Comparison of ENCODE assay signal across 14 cellular contexts in genomic region chr3:10505791-10506585, GRCh38. TPM values are rescaled to one million over a fixed set of nuclear protein-coding genes. Genes with fewer than 3 reads are reported as not detected.
A peak's percentile ranks its signal among the peaks of the same experiment; 100 is the strongest.
DNase-seq lines count a peak whose midpoint lies in the region; ATAC-seq, FAIRE-seq and TF ChIP-seq lines count a peak whose summit lies in the region.
"Had no signal": no experiment of that assay in that cellular context is flagged by ENCODE, and none has a peak within 500 bp of the region (broad histone marks: within the 10 kb centered on the region; RNA-seq: fewer than 3 reads in every experiment).

No MANE protein-coding gene starts in this region.

- H3K27me3 ChIP-seq in HepG2 (ENCODE audit: control insufficient read depth in 1 of 2, insufficient read depth in 2 of 2, low read length in 2 of 2), result peaks cover 0 to 23% of the 10 kb centered on the region in 2 experiments; a peak in 2 of 5 replicates
- peaks cover 0 to 35% of the 10 kb centered on the region in 2 donors for H3K27me3 ChIP-seq in tibial nerve

- H4K20me1 ChIP-seq in HepG2 (ENCODE audit: insufficient read depth, low read length), result no peaks in the 10 kb centered on the region

- peak overlapping the region; percentile 50 for H3K4me3 Mint-ChIP-seq in activated T-cell treated with anti-CD3 and anti-CD28 coated beads, Interleukin-2, amount 50 U/mL, for 4 hours
- peak overlapping the region; percentile 32 for H3K4me3 Mint-ChIP-seq in activated B cell treated with CpG ODN at 0.5 μM for 24 hours

- H3K36me3 Mint-ChIP-seq in activated T-cell treated with anti-CD3 and anti-CD28 coated beads, Interleukin-2, amount 50 U/mL, for 4 hours (ENCODE audit: insufficient read depth), result no peaks in the 10 kb centered on the region
- no peaks in the 10 kb centered on the region for H3K36me3 Mint-ChIP-seq in activated B cell treated with CpG ODN at 0.5 μM for 24 hours (ENCODE audit: low read depth)

- TF ChIP-seq EP300 in HepG2 (IDR thresholded peaks at IDR 0.05; ENCODE audit: low read depth in 2 of 2, low read length in 2 of 2) (no peak), HepG2 (CRISPR knock-in tag; IDR thresholded peaks at IDR 0.05; ENCODE audit: borderline replicate concordance) (no peak), tibial nerve (IDR thresholded peaks at IDR 0.05) (no peak)

- FAIRE-seq in HepG2 (lab: Jason Lieb, UNC) (no peak), GM19239 (lab: Jason Lieb, UNC) (no peak)

- H3K9me3 ChIP-seq in HepG2 (ENCODE audit: low read length) (no peaks in the 10 kb centered on the region), tibial nerve (no peaks in the 10 kb centered on the region)
- H3K9me3 ChIP-seq: spleen had no signal

- no peak overlapping the region for H3K27ac Mint-ChIP-seq in activated B cell treated with CpG ODN at 0.5 μM for 24 hours

- WGBS in HepG2 (ENCODE audit: low lambda C conversion rate), result 4% methylated on average over 15 of the region's 22 CpGs
- 32 to 33% methylated on average over 20 to 22 of the region's 22 CpGs for WGBS in tibial nerve, 2 donors

- CTCF ChIA-PET in activated B cell treated with CpG ODN at 0.5 μM for 24 hours (lab: Charles Lee), result interaction anchor here (1.2 kb wide), 1 partner anchor 162 kb away, joined by 4 read pairs; no protein-coding TSS in a partner anchor
- CTCF ChIA-PET in HepG2 (lab: Yijun Ruan, JAX; ENCODE audit: low intra/inter-chr PET ratio, low total read pairs), result no interaction called here

- no peak for TF ChIP-seq CTCF in activated B cell treated with CpG ODN at 0.5 μM for 24 hours (IDR thresholded peaks at IDR 0.05)
- TF ChIP-seq CTCF in HepG2 (CRISPR knock-in tag; IDR thresholded peaks at IDR 0.05), result no peak; the same call in 1 of the 2 replicates
- no peak for TF ChIP-seq CTCF in tibial nerve (IDR thresholded peaks at IDR 0.05)

- H3K4me3 ChIP-seq in HepG2 (replicated peaks in 1 of 3; ENCODE audit: insufficient read depth in 1 of 3, low read depth in 2 of 3, low read length in 3 of 3), result peak overlapping the region; percentile 15 to 62 (median 62); a peak in 5 of 6 replicates
- H3K4me3 ChIP-seq in tibial nerve, result peak overlapping the region in 3 of 4 donors; percentile 28 to 52 (median 46)

- in situ Hi-C loops in HepG2 (cut with HindIII; ENCODE audit: extremely low pct_ligation_motif_present, low pct_unique_long_range_greater_than_20kb), result no loop called here

- H3K4me2 ChIP-seq in HepG2 (ENCODE audit: low read depth, low read length), result peak overlapping the region; percentile 70
- H3K4me2 ChIP-seq: KMS-11 had no signal

- H2AFZ ChIP-seq in HepG2 (ENCODE audit: low read length), result no peak overlapping the region

- no peaks in the 10 kb centered on the region for H3K9me3 Mint-ChIP-seq in activated T-cell treated with anti-CD3 and anti-CD28 coated beads, Interleukin-2, amount 50 U/mL, for 4 hours
- H3K9me3 Mint-ChIP-seq in activated B cell treated with CpG ODN at 0.5 μM for 24 hours, result no peaks in the 10 kb centered on the region

- H3K36me3 ChIP-seq in HepG2 (replicated peaks in 1 of 2; ENCODE audit: control insufficient read depth in 1 of 2, insufficient read depth in 2 of 2, low read length in 2 of 2) (no peaks in the 10 kb centered on the region), tibial nerve (no peaks in the 10 kb centered on the region)
- H3K36me3 ChIP-seq: spleen had no signal

- H3K4me1 ChIP-seq in HepG2 (ENCODE audit: insufficient read depth, low read length) (peaks cover 95% of the 10 kb centered on the region), tibial nerve (peaks cover 0 to 19% (median 5%) of the 10 kb centered on the region in 4 donors)

- TF ChIP-seq POLR2A in HepG2 (IDR thresholded peaks at IDR 0.05; ENCODE audit: insufficient read depth in 1 of 2, low read depth in 2 of 2, low read length in 2 of 2) (no peak), tibial nerve (IDR thresholded peaks at IDR 0.05) (no peak)

- no peak for ATAC-seq in activated T-cell treated with anti-CD3 and anti-CD28 coated beads, Interleukin-2, amount 50 U/mL, for 4 hours
- no peak for ATAC-seq in activated B cell treated with CpG ODN at 0.5 μM for 24 hours (ENCODE audit: low read depth)
- ATAC-seq in HepG2, result no peak
- no peak for ATAC-seq in GM21529 (IDR thresholded peaks at IDR 0.05; ENCODE audit: unreplicated experiment)
- ATAC-seq in HG02852 (IDR thresholded peaks at IDR 0.05; ENCODE audit: unreplicated experiment), result no peak

- peak overlapping the region; percentile 47 for H3K27ac ChIP-seq in HepG2 (ENCODE audit: extremely low read length, insufficient read depth, low read length)
- peak overlapping the region in 1 of 4 donors; percentile 66 for H3K27ac ChIP-seq in tibial nerve
- H3K27ac ChIP-seq: KMS-11, spleen had no signal

- peaks cover 24% of the 10 kb centered on the region for H3K27me3 Mint-ChIP-seq in activated T-cell treated with anti-CD3 and anti-CD28 coated beads, Interleukin-2, amount 50 U/mL, for 4 hours (ENCODE audit: low read depth)
- peaks cover 13% of the 10 kb centered on the region for H3K27me3 Mint-ChIP-seq in activated B cell treated with CpG ODN at 0.5 μM for 24 hours

- H3K9ac ChIP-seq in HepG2 (ENCODE audit: insufficient read depth, low read depth, low read length), result peak overlapping the region; percentile 44; the same call in 1 of the 2 replicates
- H3K9ac ChIP-seq: KMS-11 had no signal

- no peak for TF ChIP-seq RAD21 in HepG2 (CRISPR knock-in tag; IDR thresholded peaks at IDR 0.05)

- peaks cover 3% of the 10 kb centered on the region for H3K4me1 Mint-ChIP-seq in activated T-cell treated with anti-CD3 and anti-CD28 coated beads, Interleukin-2, amount 50 U/mL, for 4 hours (ENCODE audit: low read depth)
- H3K4me1 Mint-ChIP-seq in activated B cell treated with CpG ODN at 0.5 μM for 24 hours, result peaks cover 7% of the 10 kb centered on the region

- no peak for DNase-seq in activated T-cell treated with anti-CD3 and anti-CD28 coated beads, Interleukin-2, amount 50 U/mL, for 4 hours
- DNase-seq in activated T-cell treated with anti-CD3 and anti-CD28 coated beads, Interleukin-2, amount 50 U/mL, for 1 hour, result no peak
- DNase-seq in activated B cell treated with CpG ODN at 0.5 μM for 24 hours (no peak), HepG2 (ENCODE audit: low spot score) (no peak), tibial nerve (ENCODE audit: low spot score in 2 of 2) (no peak), GM19239 (ENCODE audit: insufficient read length, low spot score) (no peak)
- DNase-seq: activated CD4-positive, alpha-beta T cell treated with anti-CD3 and anti-CD28 coated beads, Interleukin-2, amount 50 U/mL, for 4 hours; activated naive CD4-positive, alpha-beta T cell treated with Interleukin-2 at 50 U/mL for 16 hours; AML-193; spleen had no signal

- no peaks in the 10 kb centered on the region for H3K79me2 ChIP-seq in HepG2 (ENCODE audit: insufficient read depth, low read length)

- intact Hi-C loops in activated B cell treated with CpG ODN at 0.5 μM for 24 hours (cut with micrococcal nuclease), result no loop called here
- intact Hi-C loops in HepG2 (cut with micrococcal nuclease; ENCODE audit: unreplicated experiment), result no loop called here

- BruUV-seq in HepG2 (replicated peaks; lab: Mats Ljungman, UMichigan), result no TSS peak

- POLR2A ChIA-PET in activated B cell treated with CpG ODN at 0.5 μM for 24 hours (lab: Charles Lee), result interaction anchor here (0.8 kb wide), 1 partner anchor 117 kb away, joined by 3 read pairs; no protein-coding TSS in a partner anchor
- POLR2A ChIA-PET in HepG2 (lab: Yijun Ruan, JAX), result interaction anchor here (0.9 kb wide), 1 partner anchor 10 kb away, joined by 3 read pairs; no protein-coding TSS in a partner anchor

TF ChIP-seq in HepG2, 621 proteins besides CTCF, POLR2A, EP300 and RAD21 (continues in another document):
- TF ChIP-seq MEF2D (CRISPR knock-in tag; IDR thresholded peaks at IDR 0.05) (no peak), BCL3 (CRISPR knock-in tag; IDR thresholded peaks at IDR 0.05) (0 out of 2 replicates have a peak, but pooled peaks have one; percentile 49)

RNA-seq across cellular contexts. Expression of gene ATP2B2, which starts 0.6 kb away (rescaled TPM):
- total RNA-seq in activated T-cell treated with anti-CD3 and anti-CD28 coated beads, Interleukin-2, amount 50 U/mL, for 4 hours, result under 1 TPM in 1 of 3 donors, not detected in 2; 0.05 TPM
- total RNA-seq in activated B cell treated with CpG ODN at 0.5 μM for 24 hours (not detected in 2 replicates), HepG2 (2016; rRNA removed; fragmentation: Illumina TruSeq; extraction: Trizol) (1.1 and 1.5 TPM in 2 replicates), tibial nerve (1 to 10 TPM in 2 of 4 donors, under 1 TPM in 2; 0.42 to 2.0 (median 1.1) TPM)
- total RNA-seq in HepG2 (2016; cell fraction: cytosol; rRNA removed; fragmentation: Illumina TruSeq; extraction: Trizol; ENCODE audit: low read depth), result 0.30 and 0.35 TPM in 2 replicates
- 0.62 and 1.7 TPM in 2 replicates for total RNA-seq in HepG2 (2016; cell fraction: insoluble cytoplasmic fraction; rRNA removed; fragmentation: Illumina TruSeq; extraction: Trizol)
- 1.3 and 1.6 TPM in 2 replicates for total RNA-seq in HepG2 (2016; cell fraction: membrane; rRNA removed; fragmentation: Illumina TruSeq; extraction: Trizol)
- total RNA-seq in HepG2 (2016; cell fraction: nucleus; rRNA removed; fragmentation: Illumina TruSeq; extraction: Trizol), result 2.9 and 3.0 TPM in 2 replicates
- polyA plus RNA-seq in HepG2 (2011; rRNA removed), result 2.3 and 4.0 TPM in 2 replicates
- polyA plus RNA-seq in HepG2 (2011; cell fraction: cytosol; rRNA removed), result 1.5 and 2.5 TPM in 2 replicates
- 8.9 and 11.7 TPM in 2 replicates for polyA plus RNA-seq in HepG2 (2011; cell fraction: nucleus; rRNA removed)
- polyA plus RNA-seq in HepG2 (2012), result 5.0 and 8.8 TPM in 2 replicates
- 0.29 and 0.54 TPM in 2 replicates for polyA plus RNA-seq in HepG2 (2016; cell fraction: cytosol; fragmentation: Illumina TruSeq; extraction: Trizol; ENCODE audit: low read depth)
- polyA plus RNA-seq in HepG2 (2016; cell fraction: insoluble cytoplasmic fraction; fragmentation: Illumina TruSeq; extraction: Trizol; ENCODE audit: low read depth), result 0.86 and 1.1 TPM in 2 replicates
- polyA plus RNA-seq in HepG2 (2016; cell fraction: membrane; fragmentation: Illumina TruSeq; extraction: Trizol; ENCODE audit: low read depth), result 0.66 and 0.84 TPM in 2 replicates
- 2.6 and 4.2 TPM in 2 replicates for polyA plus RNA-seq in HepG2 (2016; cell fraction: nucleus; fragmentation: Illumina TruSeq; extraction: Trizol; ENCODE audit: insufficient read depth, low read depth)
- polyA minus RNA-seq in HepG2 (2011; rRNA and poly(A)+ RNA removed; ENCODE audit: low replicate concordance), result 5.2 TPM in 1 of 2 replicates, not detected in the other
- polyA minus RNA-seq in HepG2 (2011; cell fraction: cytosol; rRNA and poly(A)+ RNA removed), result 1.8 and 4.1 TPM in 2 replicates
- polyA minus RNA-seq in HepG2 (2011; cell fraction: nucleus; rRNA and poly(A)+ RNA removed), result 9.0 and 11.7 TPM in 2 replicates
- total RNA-seq: mononuclear cell had no signal
